Comparison of ENCODE assay signal across 36 cellular contexts in the genomic region with DNA sequence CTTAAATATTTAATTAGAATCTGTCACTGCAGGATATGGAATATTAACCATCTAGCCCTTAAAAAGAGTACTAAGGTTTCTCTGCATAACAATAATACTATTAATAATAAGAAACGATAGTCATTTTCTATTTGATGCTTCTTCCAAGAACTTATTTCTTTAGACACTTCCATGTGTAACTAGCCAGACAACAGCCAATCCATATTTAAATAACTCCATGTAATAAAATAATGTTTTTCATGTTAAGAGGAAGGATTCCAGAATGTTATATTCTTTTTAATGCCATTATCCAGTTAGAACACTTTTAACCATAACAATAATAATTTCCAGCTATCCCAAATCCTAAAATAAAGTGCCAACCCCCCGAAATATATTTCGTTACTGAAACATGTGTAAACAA.
DNase-seq lines count a peak whose midpoint lies in the region; ATAC-seq, FAIRE-seq and TF ChIP-seq lines count a peak whose summit lies in the region.
"Had no signal": no experiment of that assay in that cellular context is flagged by ENCODE, and none has a peak within 500 bp of the region (broad histone marks: within the 10 kb centered on the region; RNA-seq: fewer than 3 reads in every experiment).

No MANE protein-coding gene starts in this region.

- CTCF ChIA-PET in K562 (lab: Yijun Ruan, JAX; ENCODE audit: low intra/inter-chr PET ratio), result interaction anchor here (0.5 kb wide), 1 partner anchor 26 kb away, joined by 3 read pairs; no protein-coding TSS in a partner anchor

- H3K27ac ChIP-seq in Karpas-422 (ENCODE audit: low read length) (no peak overlapping the region), K562 (ENCODE audit: extremely low read depth, low read depth, low read length) (no peak overlapping the region), small intestine (ENCODE audit: low read depth in 1 of 2, low read length in 1 of 2) (no peak overlapping the region)
- H3K27ac ChIP-seq: 22Rv1; A549; BLaER1; BLaER1 treated with 17β-estradiol and CSF1 and Interleukin-3, amounts not matched to agents 10 nM and 100 nM; C4-2B had no signal

- H3K27me3 Mint-ChIP-seq in stimulated activated memory B cell treated with anti-CD40 and anti-IgM and Interleukin-4, amounts not matched to agents 10 μg/mL and 1 μg/mL and 100 μg/mL, for 72 hours, result no peaks in the 10 kb centered on the region
- H3K27me3 Mint-ChIP-seq: B cell; CD4-positive, CD25-positive, alpha-beta regulatory T cell had no signal

- no peaks in the 10 kb centered on the region for H3K9me1 ChIP-seq in K562 (ENCODE audit: control insufficient read depth, insufficient read depth, low read length)

- ATAC-seq in K562 (no peak), Right ventricle myocardium superior (ENCODE audit: poor library complexity) (no peak), GM19023 (IDR thresholded peaks at IDR 0.05; ENCODE audit: unreplicated experiment) (no peak)
- no peak for ATAC-seq in stimulated activated memory B cell treated with anti-CD40 and anti-IgM and Interleukin-4, amounts not matched to agents 10 μg/mL and 1 μg/mL and 100 μg/mL, for 72 hours
- ATAC-seq: A549; CD8-positive, alpha-beta T cell had no signal

- H3K79me2 ChIP-seq in Karpas-422 (ENCODE audit: low read length), result no peaks in the 10 kb centered on the region
- H3K79me2 ChIP-seq in K562 (ENCODE audit: control insufficient read depth, insufficient read depth, low read length), result peaks cover 5% of the 10 kb centered on the region; the same call in 1 of the 3 replicates

- peak overlapping the region; percentile 17 for H3K27ac Mint-ChIP-seq in stimulated activated memory B cell treated with anti-CD40 and anti-IgM and Interleukin-4, amounts not matched to agents 10 μg/mL and 1 μg/mL and 100 μg/mL, for 72 hours
- H3K27ac Mint-ChIP-seq: B cell; CD14-positive monocyte; CD4-positive, alpha-beta memory T cell; CD4-positive, alpha-beta T cell; CD4-positive, CD25-positive, alpha-beta regulatory T cell; CD8-positive, alpha-beta memory T cell; CD8-positive, alpha-beta T cell had no signal

- no peaks in the 10 kb centered on the region for H3K9me2 ChIP-seq in Karpas-422 (replicated peaks; ENCODE audit: insufficient read depth, low read length)

- in situ Hi-C loops in K562 (cut with MboI), result no loop called here

- DNase-seq in Karpas-422 (peak; percentile 39), K562 (ENCODE audit: extremely low read depth in 1 of 4, low spot score in 3 of 4) (no peak), small intestine (no peak), Right ventricle myocardium superior (no peak), NCI-H2171 treated with DMSO at 0.1 percent for 48 hours (lab: John Stamatoyannopoulos, UW) (no peak), Ammon's horn (ENCODE audit: low spot score) (no peak)
- DNase-seq: 8988T; ACHN; AML-193; BE2C; C1 segment of cervical spinal cord; Caco-2; Calu3; CD4-positive, alpha-beta memory T cell; CD4-positive, alpha-beta T cell; CD4-positive, CD25-positive, alpha-beta regulatory T cell; CD8-positive, alpha-beta memory T cell; CD8-positive, alpha-beta T cell; COR-L47; DMS 273 treated with DMSO at 0.1 percent for 48 hours; DMS153; DMS53; DMS79; DMS79 treated with DMSO at 0.1 percent for 48 hours; DND-41; EL had no signal

- peaks cover 25% of the 10 kb centered on the region for H3K36me3 Mint-ChIP-seq in stimulated activated memory B cell treated with anti-CD40 and anti-IgM and Interleukin-4, amounts not matched to agents 10 μg/mL and 1 μg/mL and 100 μg/mL, for 72 hours
- H3K36me3 Mint-ChIP-seq: CD14-positive monocyte; CD4-positive, alpha-beta memory T cell; CD4-positive, CD25-positive, alpha-beta regulatory T cell; CD8-positive, alpha-beta memory T cell; CD8-positive, alpha-beta T cell had no signal

- intact Hi-C loops in K562 (cut with micrococcal nuclease) (no loop called here), Right ventricle myocardium superior (cut with DNase I) (no loop called here)

- H3K36me3 ChIP-seq in Karpas-422 (ENCODE audit: insufficient read depth, low read length) (no peaks in the 10 kb centered on the region), K562 (ENCODE audit: control insufficient read depth, insufficient read depth, low read length) (peaks cover 86% of the 10 kb centered on the region), small intestine (ENCODE audit: control insufficient read depth in 2 of 2, insufficient read depth in 2 of 2, low read length in 2 of 2) (no peaks in the 10 kb centered on the region)
- H3K36me3 ChIP-seq: BE2C had no signal

- TF ChIP-seq POLR2A in K562 (conservative IDR thresholded peaks at IDR 0.05), result no peak; the same call in 1 of the 2 replicates

- no peak for FAIRE-seq in K562 (lab: Jason Lieb, UNC)
- FAIRE-seq in small intestine (lab: Jason Lieb, UNC), result peak; percentile 10
- FAIRE-seq: A549, D721Med had no signal

- peaks cover 24% of the 10 kb centered on the region for H3K4me1 Mint-ChIP-seq in stimulated activated memory B cell treated with anti-CD40 and anti-IgM and Interleukin-4, amounts not matched to agents 10 μg/mL and 1 μg/mL and 100 μg/mL, for 72 hours
- H3K4me1 Mint-ChIP-seq: CD14-positive monocyte; CD4-positive, alpha-beta memory T cell; CD4-positive, CD25-positive, alpha-beta regulatory T cell; CD8-positive, alpha-beta memory T cell had no signal

- H2AFZ ChIP-seq in Karpas-422 (ENCODE audit: low read length) (no peak overlapping the region), K562 (ENCODE audit: low read depth, low read length) (no peak overlapping the region)

- no peaks in the 10 kb centered on the region for H3K4me1 ChIP-seq in Karpas-422 (ENCODE audit: low read length)
- peaks cover 0 to 9% of the 10 kb centered on the region in 2 experiments; a peak in 2 of 5 replicates for H3K4me1 ChIP-seq in K562 (replicated peaks in 1 of 2; ENCODE audit: control insufficient read depth in 2 of 2, insufficient read depth in 2 of 2, low read length in 2 of 2)
- no peaks in the 10 kb centered on the region for H3K4me1 ChIP-seq in small intestine (ENCODE audit: control insufficient read depth in 2 of 2, insufficient read depth in 1 of 2, low read depth in 1 of 2, low read length in 1 of 2)
- H3K4me1 ChIP-seq: A549, BE2C, Caco-2 had no signal

- no peak for TF ChIP-seq EP300 in K562 (IDR thresholded peaks at IDR 0.05; ENCODE audit: low read length)

- H3K4me2 ChIP-seq in Karpas-422 (ENCODE audit: low read depth, low read length, poor library complexity, severe bottlenecking) (no peak overlapping the region), K562 (ENCODE audit: insufficient read depth, low read length) (no peak overlapping the region)
- H3K4me2 ChIP-seq: A549; BLaER1; BLaER1 treated with 17β-estradiol and CSF1 and Interleukin-3, amounts not matched to agents 10 nM and 100 nM had no signal

- no peak overlapping the region for H3K4me3 Mint-ChIP-seq in stimulated activated memory B cell treated with anti-CD40 and anti-IgM and Interleukin-4, amounts not matched to agents 10 μg/mL and 1 μg/mL and 100 μg/mL, for 72 hours
- H3K4me3 Mint-ChIP-seq: B cell; CD14-positive monocyte; CD4-positive, alpha-beta memory T cell; CD4-positive, alpha-beta T cell; CD4-positive, CD25-positive, alpha-beta regulatory T cell; CD8-positive, alpha-beta memory T cell; CD8-positive, alpha-beta T cell had no signal

- H3K9me3 Mint-ChIP-seq in stimulated activated memory B cell treated with anti-CD40 and anti-IgM and Interleukin-4, amounts not matched to agents 10 μg/mL and 1 μg/mL and 100 μg/mL, for 72 hours, result peaks cover 4% of the 10 kb centered on the region
- H3K9me3 Mint-ChIP-seq: CD14-positive monocyte; CD4-positive, alpha-beta T cell; CD8-positive, alpha-beta memory T cell; CD8-positive, alpha-beta T cell had no signal

- TF ChIP-seq CTCF in K562 (IDR thresholded peaks at IDR 0.05 in 2 of 3, conservative IDR thresholded peaks at IDR 0.05 in 1 of 3; ENCODE audit: insufficient read depth in 2 of 3, low read depth in 1 of 3, low read length in 3 of 3), result no peak

- H3K9me3 ChIP-seq in Karpas-422 (ENCODE audit: low read length) (no peaks in the 10 kb centered on the region), K562 (replicated peaks; ENCODE audit: control insufficient read depth, insufficient read depth, low read depth, low read length) (no peaks in the 10 kb centered on the region), small intestine (ENCODE audit: control insufficient read depth, low read depth) (no peaks in the 10 kb centered on the region)
- H3K9me3 ChIP-seq: A549, BE2C, Caco-2 had no signal

- TF ChIP-seq RAD21 in K562 (CRISPR knock-in tag; conservative IDR thresholded peaks at IDR 0.05 in 1 of 2, IDR thresholded peaks at IDR 0.05 in 1 of 2), result no peak

- no TSS peak for BruUV-seq in K562 (replicated peaks; lab: Mats Ljungman, UMichigan)

- H3K4me3 ChIP-seq in Karpas-422 (ENCODE audit: low read length) (no peak overlapping the region), K562 (no peak overlapping the region), small intestine (ENCODE audit: low read depth in 1 of 2, low read length in 2 of 2) (no peak overlapping the region)
- H3K4me3 ChIP-seq: A549; BLaER1; BLaER1 treated with 17β-estradiol and CSF1 and Interleukin-3, amounts not matched to agents 10 nM and 100 nM had no signal

- WGBS in K562 (ENCODE audit: insufficient coverage, low coverage, missing lambda C conversion rate), result 54% methylated on average over 3 of the region's 3 CpGs
- 70 to 84% (median 79%) methylated on average over 3 of the region's 3 CpGs for WGBS in small intestine, 3 donors

- H4K20me1 ChIP-seq in Karpas-422 (ENCODE audit: insufficient read depth, low read depth, low read length), result no peaks in the 10 kb centered on the region
- no peaks in the 10 kb centered on the region for H4K20me1 ChIP-seq in K562 (replicated peaks; ENCODE audit: control insufficient read depth, insufficient read depth, low read length)
- H4K20me1 ChIP-seq: BLaER1; BLaER1 treated with 17β-estradiol and CSF1 and Interleukin-3, amounts not matched to agents 10 nM and 100 nM had no signal

- no peaks in the 10 kb centered on the region for H3K27me3 ChIP-seq in Karpas-422 (ENCODE audit: low read length)
- H3K27me3 ChIP-seq in K562 (ENCODE audit: control insufficient read depth in 2 of 2, insufficient read depth in 2 of 2, low read length in 2 of 2), result no peaks in the 10 kb centered on the region
- no peaks in the 10 kb centered on the region for H3K27me3 ChIP-seq in small intestine (ENCODE audit: control insufficient read depth in 2 of 2, insufficient read depth in 2 of 2, low read length in 2 of 2)
- H3K27me3 ChIP-seq: BE2C; BLaER1; BLaER1 treated with 17β-estradiol and CSF1 and Interleukin-3, amounts not matched to agents 10 nM and 100 nM had no signal

- no peak overlapping the region for H3K9ac ChIP-seq in Karpas-422 (ENCODE audit: low read length)
- H3K9ac ChIP-seq in K562 (ENCODE audit: insufficient read depth in 1 of 2, low read depth in 2 of 2, low read length in 2 of 2), result no peak overlapping the region
- H3K9ac ChIP-seq: BLaER1; BLaER1 treated with 17β-estradiol and CSF1 and Interleukin-3, amounts not matched to agents 10 nM and 100 nM had no signal

- POLR2A ChIA-PET in K562 (lab: Yijun Ruan, JAX), result interaction anchor here (0.7 kb wide), 1 partner anchor 8 kb away, joined by 3 read pairs; no protein-coding TSS in a partner anchor

TF ChIP-seq in K562, 482 proteins besides CTCF, POLR2A, EP300 and RAD21 (continues in another document):
- TF ChIP-seq STAT5B (CRISPR knock-in tag; IDR thresholded peaks at IDR 0.05), result peak; percentile 60; the same call in 1 of the 2 replicates
- TF ChIP-seq SMAD4 (CRISPR knock-in tag; conservative IDR thresholded peaks at IDR 0.05), result 0 out of 2 replicates have a peak, but pooled peaks have one; percentile 23
- TF ChIP-seq SUPT5H (IDR thresholded peaks at IDR 0.05), result peak; percentile 33; the same call in 1 of the 2 replicates
